Comparison of ENCODE assay signal across 13 cellular contexts in the genomic region with DNA sequence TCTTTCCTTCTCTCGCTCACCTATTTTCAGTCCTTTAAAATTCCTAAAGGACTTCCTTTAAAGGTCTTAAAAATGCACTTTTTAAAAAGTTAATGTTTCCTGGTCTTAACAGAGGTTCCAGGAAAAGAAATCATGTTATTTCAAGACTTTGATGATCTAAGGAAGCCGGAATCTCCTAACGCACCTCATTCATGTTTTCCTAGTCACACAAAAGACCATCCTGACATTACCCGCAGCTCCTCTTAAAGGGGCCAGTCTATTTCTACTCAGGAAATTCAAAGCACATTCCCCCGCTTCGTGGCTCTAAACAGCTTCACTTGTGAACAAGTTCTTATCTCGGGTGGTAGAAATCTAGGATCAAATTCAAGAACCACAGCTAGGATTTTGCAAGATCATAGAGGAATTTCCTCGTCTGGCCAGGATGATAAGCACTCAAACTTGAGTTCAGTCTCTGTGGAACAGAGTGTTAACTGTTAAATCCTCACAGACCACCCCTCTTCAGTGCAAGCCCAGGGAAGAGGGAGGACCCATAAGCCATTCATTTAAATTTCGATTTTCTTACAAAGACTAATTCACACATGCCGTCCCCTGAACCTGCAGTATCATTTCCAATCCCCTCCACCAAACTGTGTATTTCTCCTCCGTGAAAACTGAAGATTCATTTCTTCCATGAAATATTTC.
DNase-seq lines count a peak whose midpoint lies in the region; ATAC-seq and TF ChIP-seq lines count a peak whose summit lies in the region.
"Had no signal": no experiment of that assay in that cellular context is flagged by ENCODE, and none has a peak within 500 bp of the region (broad histone marks: within the 10 kb centered on the region; RNA-seq: fewer than 3 reads in every experiment).

No MANE protein-coding gene starts in this region.

- CTCF ChIA-PET in SK-N-SH (lab: Yijun Ruan, JAX), result interaction anchor here (0.6 kb wide), 1 partner anchor 362 kb away, joined by 3 read pairs; no protein-coding TSS in a partner anchor

- no peaks in the 10 kb centered on the region for H3K9me2 ChIP-seq in SK-N-SH

- no peaks in the 10 kb centered on the region for H4K20me1 ChIP-seq in SK-N-SH (ENCODE audit: insufficient read depth)

- TF ChIP-seq RAD21 in SK-N-SH (IDR thresholded peaks at IDR 0.05; ENCODE audit: low read length), result no peak

- no peaks in the 10 kb centered on the region for H3K36me3 ChIP-seq in SK-N-SH (replicated peaks in 1 of 2; ENCODE audit: control insufficient read depth in 1 of 2, insufficient read depth in 2 of 2, low read length in 1 of 2)
- H3K36me3 ChIP-seq in suprapubic skin, result no peaks in the 10 kb centered on the region
- no peaks in the 10 kb centered on the region for H3K36me3 ChIP-seq in gastroesophageal sphincter
- H3K36me3 ChIP-seq: colonic mucosa, Peyer's patch, thyroid gland had no signal

- H3K9me3 ChIP-seq in SK-N-SH, result no peaks in the 10 kb centered on the region
- H3K9me3 ChIP-seq in suprapubic skin, result no peaks in the 10 kb centered on the region
- no peaks in the 10 kb centered on the region for H3K9me3 ChIP-seq in gastroesophageal sphincter
- H3K9me3 ChIP-seq: colonic mucosa, Peyer's patch, thyroid gland had no signal

- H3K4me3 ChIP-seq in SK-N-SH (ENCODE audit: low read depth in 2 of 2, low read length in 1 of 2), result no peak overlapping the region
- no peak overlapping the region for H3K4me3 ChIP-seq in fibroblast of the aortic adventitia (ENCODE audit: low read depth, low read length)
- H3K4me3 ChIP-seq in suprapubic skin, result no peak overlapping the region
- H3K4me3 ChIP-seq in gastroesophageal sphincter, result no peak overlapping the region
- H3K4me3 ChIP-seq: colonic mucosa, Peyer's patch, thyroid gland had no signal

- H3K27ac ChIP-seq in SK-N-SH (ENCODE audit: low read depth in 2 of 2, low read length in 1 of 2), result peak overlapping the region in 1 of 2 experiments; percentile 69; a peak in 2 of 4 replicates
- H3K27ac ChIP-seq in suprapubic skin, result no peak overlapping the region
- H3K27ac ChIP-seq in gastroesophageal sphincter, result no peak overlapping the region
- H3K27ac ChIP-seq: colonic mucosa, Peyer's patch, thyroid gland had no signal

- peak overlapping the region; percentile 35 for H2AFZ ChIP-seq in SK-N-SH (ENCODE audit: low read depth)

- DNase-seq in EH (ENCODE audit: low read depth), result peak; percentile 67
- DNase-seq in SK-N-SH, result no peak
- peak; percentile 92 for DNase-seq in fibroblast of the aortic adventitia (ENCODE audit: low read depth)
- DNase-seq in non-pigmented ciliary epithelial cell (ENCODE audit: low read depth), result peak; percentile 68
- DNase-seq in stimulated activated naive CD4-positive, alpha-beta T cell (lab: John Stamatoyannopoulos, UW), result no peak
- DNase-seq in suprapubic skin (ENCODE audit: low spot score in 2 of 2), result no peak
- no peak for DNase-seq in C1 segment of cervical spinal cord (lab: John Stamatoyannopoulos, UW)
- DNase-seq: activated T-cell treated with anti-CD3 and anti-CD28 coated beads, Interleukin-2, amount 50 U/mL, for 72 hours; colonic mucosa; NCI-H2029; Peyer's patch; thyroid gland had no signal

- 59% methylated on average over 11 of the region's 11 CpGs for WGBS in SK-N-SH (ENCODE audit: low lambda C conversion rate)
- WGBS in suprapubic skin, result 58% methylated on average over 11 of the region's 11 CpGs
- WGBS in gastroesophageal sphincter (ENCODE audit: low coverage in 1 of 2), 2 donors, result 59 to 67% methylated on average over 11 of the region's 11 CpGs

- peaks cover 5% of the 10 kb centered on the region for H3F3A ChIP-seq in SK-N-SH (replicated peaks; ENCODE audit: insufficient read depth)

- POLR2A ChIA-PET in SK-N-SH (lab: Yijun Ruan, JAX), result no interaction called here

- peak overlapping the region; percentile 6 for H3K4me2 ChIP-seq in SK-N-SH

- H3K79me2 ChIP-seq in SK-N-SH (ENCODE audit: insufficient read depth), result no peaks in the 10 kb centered on the region

- no peak for ATAC-seq in gastroesophageal sphincter
- ATAC-seq: activated T-cell treated with anti-CD3 and anti-CD28 coated beads, Interleukin-2, amount 50 U/mL, for 72 hours had no signal

- TF ChIP-seq EP300 in SK-N-SH (IDR thresholded peaks at IDR 0.05; ENCODE audit: borderline replicate concordance in 1 of 2, low read depth in 1 of 2, low read length in 1 of 2) (no peak), suprapubic skin (IDR thresholded peaks at IDR 0.05) (no peak), gastroesophageal sphincter (IDR thresholded peaks at IDR 0.05) (no peak)

- peak overlapping the region; percentile 5; the same call in 1 of the 2 replicates for H3K9ac ChIP-seq in SK-N-SH

- no peaks in the 10 kb centered on the region for H3K27me3 ChIP-seq in SK-N-SH (ENCODE audit: insufficient read depth)
- H3K27me3 ChIP-seq in suprapubic skin, result no peaks in the 10 kb centered on the region
- H3K27me3 ChIP-seq in gastroesophageal sphincter, result no peaks in the 10 kb centered on the region
- H3K27me3 ChIP-seq: colonic mucosa, Peyer's patch, thyroid gland had no signal

- H3K4me1 ChIP-seq in SK-N-SH (ENCODE audit: control insufficient read depth in 1 of 2, insufficient read depth in 2 of 2, low read depth in 1 of 2, low read length in 1 of 2) (peaks cover 6 to 21% of the 10 kb centered on the region in 2 experiments; a peak in 2 of 4 replicates), suprapubic skin (no peaks in the 10 kb centered on the region), gastroesophageal sphincter (peaks cover 0 to 10% (median 0%) of the 10 kb centered on the region in 3 donors)
- H3K4me1 ChIP-seq: colonic mucosa, Peyer's patch had no signal

- TF ChIP-seq CTCF in SK-N-SH (IDR thresholded peaks at IDR 0.05) (no peak), fibroblast of the aortic adventitia (IDR thresholded peaks at IDR 0.05; ENCODE audit: insufficient read depth, low read length) (no peak), suprapubic skin (IDR thresholded peaks at IDR 0.05) (no peak), gastroesophageal sphincter (IDR thresholded peaks at IDR 0.05) (no peak)

- no peak for TF ChIP-seq POLR2A in suprapubic skin (IDR thresholded peaks at IDR 0.05)
- no peak for TF ChIP-seq POLR2A in gastroesophageal sphincter (IDR thresholded peaks at IDR 0.05)

TF ChIP-seq in SK-N-SH, 30 proteins besides CTCF, POLR2A, EP300 and RAD21:
- TF ChIP-seq POLR2AphosphoS5 (IDR thresholded peaks at IDR 0.05; ENCODE audit: low read depth, low read length), result no peak
- TF ChIP-seq TCF12 (IDR thresholded peaks at IDR 0.05), result peak; percentile 25; the same call in 1 of the 2 replicates
- TF ChIP-seq, protein P1, sequence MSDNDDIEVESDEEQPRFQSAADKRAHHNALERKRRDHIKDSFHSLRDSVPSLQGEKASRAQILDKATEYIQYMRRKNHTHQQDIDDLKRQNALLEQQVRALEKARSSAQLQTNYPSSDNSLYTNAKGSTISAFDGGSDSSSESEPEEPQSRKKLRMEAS (IDR thresholded peaks at IDR 0.05; ENCODE audit: low read depth), result 0 out of 2 replicates have a peak, but pooled peaks have one; percentile 18

Comparison
In these comparisons a context has a peak if more than half of its experiments do, and no peak if none do; other contexts are left out.
1. DNase-seq: peak in EH (single experiment), fibroblast of the aortic adventitia (single experiment) and non-pigmented ciliary epithelial cell (single experiment); none in SK-N-SH (single experiment), stimulated activated naive CD4-positive, alpha-beta T cell (0 of 6), suprapubic skin (0 of 2) and C1 segment of cervical spinal cord (0 of 14).